ENCODE assay signal across 9 cellular contexts in genomic region chr6:4957521-4958231, GRCh38. TPM values are rescaled to one million over a fixed set of nuclear protein-coding genes. Genes with fewer than 3 reads are reported as not detected.
DNase-seq lines count a peak whose midpoint lies in the region; ATAC-seq and TF ChIP-seq lines count a peak whose summit lies in the region.
"Had no signal": no experiment of that assay in that cellular context is flagged by ENCODE, and none has a peak within 500 bp of the region (broad histone marks: within the 10 kb centered on the region; RNA-seq: fewer than 3 reads in every experiment).

No MANE protein-coding gene starts in this region.

- DNase-seq in LHCN-M2 (ENCODE audit: low read depth) (peak; percentile 14), coronary artery (ENCODE audit: low spot score) (peak; percentile 62), left lobe of liver (ENCODE audit: low spot score) (no peak), NOMO-1 treated with DMSO at 0.1 percent for 48 hours (lab: John Stamatoyannopoulos, UW; ENCODE audit: unreplicated experiment) (no peak), SW 1271 (lab: John Stamatoyannopoulos, UW) (no peak), Ammon's horn (ENCODE audit: low spot score) (no peak)
- no peak for DNase-seq in activated CD4-positive, alpha-beta T cell treated with anti-CD3 and anti-CD28 coated beads, Interleukin-2, amount 50 U/mL, for 4 hours
- DNase-seq: DMS79 had no signal

- peak; percentile 81 for ATAC-seq in left lobe of liver

- TF ChIP-seq CTCF in C4-2B (conservative IDR thresholded peaks at IDR 0.05) (peak; percentile 58), coronary artery (IDR thresholded peaks at IDR 0.05) (no peak)

- no peak overlapping the region for H3K27ac ChIP-seq in C4-2B
- no peak overlapping the region for H3K27ac ChIP-seq in coronary artery

- H3K4me3 ChIP-seq in coronary artery, result no peak overlapping the region

RNA-seq across cellular contexts. Expression of gene RPP40, which starts 46.2 kb away (rescaled TPM):
- total RNA-seq in LHCN-M2 (2014; rRNA removed), result 38.6 and 53.4 TPM in 2 replicates
- polyA plus RNA-seq in LHCN-M2 (2012), result 12.6 TPM
- 3.5 TPM for total RNA-seq in left lobe of liver

Comparison
In these comparisons a context has a peak if more than half of its experiments do, and no peak if none do; other contexts are left out.
1. DNase-seq: peak in LHCN-M2 (single experiment) and coronary artery (single experiment); none in left lobe of liver (single experiment), NOMO-1 treated with DMSO at 0.1 percent for 48 hours (single experiment), SW 1271 (0 of 2), activated CD4-positive, alpha-beta T cell treated with anti-CD3 and anti-CD28 coated beads, Interleukin-2, amount 50 U/mL, for 4 hours (0 of 2) and Ammon's horn (single experiment).